21 cellular contexts compared by ENCODE assay signal in the genomic region with DNA sequence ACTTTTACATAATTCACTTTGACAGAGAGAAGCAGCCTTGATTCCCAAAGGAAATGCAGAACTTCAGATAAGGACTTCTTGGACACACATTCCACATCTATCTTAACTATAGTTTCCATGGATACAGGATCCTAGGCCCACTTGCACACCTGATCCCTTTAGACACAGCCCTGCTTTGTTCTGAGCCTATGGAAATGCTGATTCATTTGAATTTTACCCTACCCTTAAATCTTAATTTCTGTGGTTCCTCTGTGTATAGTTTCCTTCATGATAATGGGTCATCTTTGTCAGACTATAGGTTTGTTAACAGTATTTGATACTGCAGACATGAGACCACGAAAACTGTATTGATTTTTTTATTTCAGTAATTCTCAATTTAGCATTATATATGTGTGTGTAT.
DNase-seq lines count a peak whose midpoint lies in the region; ATAC-seq and TF ChIP-seq lines count a peak whose summit lies in the region.
"Had no signal": no experiment of that assay in that cellular context is flagged by ENCODE, and none has a peak within 500 bp of the region (broad histone marks: within the 10 kb centered on the region; RNA-seq: fewer than 3 reads in every experiment).

No MANE protein-coding gene starts in this region.

- CTCF ChIA-PET in activated CD4-positive, alpha-beta memory T cell treated with anti-CD3 and anti-CD28 coated beads for 36 hours (lab: Charles Lee): interaction anchor here (2.0 kb wide), 1 partner anchor 68 kb away, joined by 4 read pairs; no protein-coding TSS in a partner anchor
- CTCF ChIA-PET in activated CD4-positive, alpha-beta memory T cell treated with anti-CD3 and anti-CD28 coated beads, Interleukin-2, amount 10 ng/mL, durations not matched to agents 7 days and 5 days (lab: Charles Lee): interaction anchor here (0.7 kb wide), 1 partner anchor 48 kb away, joined by 3 read pairs; no protein-coding TSS in a partner anchor
- CTCF ChIA-PET in naive thymus-derived CD4-positive, alpha-beta T cell (lab: Charles Lee): no interaction called here

- H3K27ac Mint-ChIP-seq in activated CD4-positive, alpha-beta memory T cell treated with anti-CD3 and anti-CD28 coated beads for 36 hours: peak overlapping the region; percentile 43
- no peak overlapping the region for H3K27ac Mint-ChIP-seq in activated CD4-positive, alpha-beta memory T cell treated with anti-CD3 and anti-CD28 coated beads, Interleukin-2, amount 10 ng/mL, durations not matched to agents 7 days and 5 days
- H3K27ac Mint-ChIP-seq in activated naive CD8-positive, alpha-beta T cell treated with anti-CD3 and anti-CD28 coated beads for 36 hours: peak overlapping the region; percentile 21
- peak overlapping the region in 6 of 9 donors; percentile 4 to 69 (median 26) for H3K27ac Mint-ChIP-seq in naive thymus-derived CD4-positive, alpha-beta T cell

- peaks cover 0 to 4% of the 10 kb centered on the region in 2 donors for H3K4me1 ChIP-seq in naive thymus-derived CD4-positive, alpha-beta T cell (ENCODE audit: control insufficient read depth in 2 of 2, insufficient read depth in 2 of 2, low read length in 2 of 2)
- H3K4me1 ChIP-seq: breast epithelium, prostate gland had no signal

- no peaks in the 10 kb centered on the region for H3K9me3 Mint-ChIP-seq in activated CD4-positive, alpha-beta memory T cell treated with anti-CD3 and anti-CD28 coated beads for 36 hours
- no peaks in the 10 kb centered on the region for H3K9me3 Mint-ChIP-seq in activated CD4-positive, alpha-beta memory T cell treated with anti-CD3 and anti-CD28 coated beads, Interleukin-2, amount 10 ng/mL, durations not matched to agents 7 days and 5 days
- H3K9me3 Mint-ChIP-seq in activated naive CD8-positive, alpha-beta T cell treated with anti-CD3 and anti-CD28 coated beads for 36 hours: no peaks in the 10 kb centered on the region
- H3K9me3 Mint-ChIP-seq in naive thymus-derived CD4-positive, alpha-beta T cell: peaks cover 0 to 3% (median 0%) of the 10 kb centered on the region in 11 donors

- H3K27ac ChIP-seq in naive thymus-derived CD4-positive, alpha-beta T cell (ENCODE audit: low read depth, low read length): no peak overlapping the region
- H3K27ac ChIP-seq: prostate gland, skin epidermis, suprapubic skin had no signal

- WGBS in lower leg skin, 2 donors: 94 to 100% methylated on average over 1 of the region's 1 CpG

- POLR2A ChIA-PET in activated CD4-positive, alpha-beta memory T cell treated with anti-CD3 and anti-CD28 coated beads for 36 hours (lab: Charles Lee): no interaction called here
- POLR2A ChIA-PET in activated CD4-positive, alpha-beta memory T cell treated with anti-CD3 and anti-CD28 coated beads, Interleukin-2, amount 10 ng/mL, durations not matched to agents 7 days and 5 days (lab: Charles Lee): no interaction called here
- POLR2A ChIA-PET in naive thymus-derived CD4-positive, alpha-beta T cell (lab: Charles Lee): no interaction called here

- intact Hi-C loops in activated CD4-positive, alpha-beta memory T cell treated with anti-CD3 and anti-CD28 coated beads for 36 hours (cut with micrococcal nuclease): no loop called here
- intact Hi-C loops in naive thymus-derived CD4-positive, alpha-beta T cell (cut with micrococcal nuclease): loop anchor here (5.0 kb wide), 2 partner anchors 75 to 210 kb away; a partner anchor contains a TSS
- intact Hi-C loops in lower leg skin (cut with DNase I; ENCODE audit: low total_unique reads): no loop called here

- H3K4me1 Mint-ChIP-seq in activated CD4-positive, alpha-beta memory T cell treated with anti-CD3 and anti-CD28 coated beads for 36 hours (ENCODE audit: low read depth): peaks cover 16% of the 10 kb centered on the region
- H3K4me1 Mint-ChIP-seq in activated CD4-positive, alpha-beta memory T cell treated with anti-CD3 and anti-CD28 coated beads, Interleukin-2, amount 10 ng/mL, durations not matched to agents 7 days and 5 days: peaks cover 4% of the 10 kb centered on the region
- peaks cover 28% of the 10 kb centered on the region for H3K4me1 Mint-ChIP-seq in activated naive CD8-positive, alpha-beta T cell treated with anti-CD3 and anti-CD28 coated beads for 36 hours
- peaks cover 4 to 46% (median 26%) of the 10 kb centered on the region in 7 donors for H3K4me1 Mint-ChIP-seq in naive thymus-derived CD4-positive, alpha-beta T cell

- DNase-seq in activated CD4-positive, alpha-beta memory T cell treated with anti-CD3 and anti-CD28 coated beads for 36 hours: no peak
- no peak for DNase-seq in activated CD4-positive, alpha-beta memory T cell treated with anti-CD3 and anti-CD28 coated beads, Interleukin-2, amount 10 ng/mL, durations not matched to agents 7 days and 5 days
- DNase-seq in activated naive CD8-positive, alpha-beta T cell treated with anti-CD3 and anti-CD28 coated beads for 36 hours: no peak
- no peak for DNase-seq in naive thymus-derived CD4-positive, alpha-beta T cell
- DNase-seq in stimulated activated CD4-positive, alpha-beta T cell treated with anti-CD3 and anti-CD28 coated beads, Interleukin-2, amount 100 ng/mL, for 24 hours: no peak
- no peak for DNase-seq in lower leg skin (ENCODE audit: low spot score in 2 of 2)
- no peak for DNase-seq in NCI-H345 treated with DMSO at 0.1 percent for 48 hours (lab: John Stamatoyannopoulos, UW; ENCODE audit: unreplicated experiment)
- DNase-seq: activated CD4-positive, CD25-positive, alpha-beta regulatory T cell treated with anti-CD3 and anti-CD28 coated beads, Interleukin-2, amount 50 U/mL, for 72 hours; C1 segment of cervical spinal cord; cortex of kidney; NCI-H187 treated with DMSO at 0.1 percent for 48 hours; NCI-H510A treated with DMSO at 0.1 percent for 48 hours; RPMI8226; stimulated activated CD4-positive, alpha-beta T cell treated with anti-CD3 and anti-CD28 coated beads, Interleukin-4, amount 100 ng/mL, for 4 hours had no signal

- H3K4me3 Mint-ChIP-seq in activated CD4-positive, alpha-beta memory T cell treated with anti-CD3 and anti-CD28 coated beads for 36 hours: no peak overlapping the region
- H3K4me3 Mint-ChIP-seq in activated CD4-positive, alpha-beta memory T cell treated with anti-CD3 and anti-CD28 coated beads, Interleukin-2, amount 10 ng/mL, durations not matched to agents 7 days and 5 days: no peak overlapping the region
- H3K4me3 Mint-ChIP-seq in activated naive CD8-positive, alpha-beta T cell treated with anti-CD3 and anti-CD28 coated beads for 36 hours: no peak overlapping the region
- H3K4me3 Mint-ChIP-seq in naive thymus-derived CD4-positive, alpha-beta T cell: no peak overlapping the region

- peak; percentile 8 for ATAC-seq in GM18861 (IDR thresholded peaks at IDR 0.05; ENCODE audit: unreplicated experiment)
- ATAC-seq in naive thymus-derived CD4-positive, alpha-beta T cell: no peak
- ATAC-seq: SK-N-SH treated with all-trans-retinoic acid at 6 μM for 48 hours had no signal

- peaks cover 0 to under 1% (median 0%) of the 10 kb centered on the region in 3 experiments for H3K36me3 ChIP-seq in naive thymus-derived CD4-positive, alpha-beta T cell (ENCODE audit: control insufficient read depth in 2 of 3, insufficient read depth in 3 of 3, low read length in 3 of 3)
- H3K36me3 ChIP-seq: breast epithelium, prostate gland, suprapubic skin had no signal

- peaks cover 8% of the 10 kb centered on the region for H3K36me3 Mint-ChIP-seq in activated CD4-positive, alpha-beta memory T cell treated with anti-CD3 and anti-CD28 coated beads for 36 hours
- peaks cover 35% of the 10 kb centered on the region for H3K36me3 Mint-ChIP-seq in activated CD4-positive, alpha-beta memory T cell treated with anti-CD3 and anti-CD28 coated beads, Interleukin-2, amount 10 ng/mL, durations not matched to agents 7 days and 5 days (ENCODE audit: low read depth)
- peaks cover 4% of the 10 kb centered on the region for H3K36me3 Mint-ChIP-seq in activated naive CD8-positive, alpha-beta T cell treated with anti-CD3 and anti-CD28 coated beads for 36 hours
- H3K36me3 Mint-ChIP-seq in naive thymus-derived CD4-positive, alpha-beta T cell: peaks cover 0 to 13% (median 4%) of the 10 kb centered on the region in 5 donors

- H3K4me3 ChIP-seq in naive thymus-derived CD4-positive, alpha-beta T cell (ENCODE audit: low read length): no peak overlapping the region
- H3K4me3 ChIP-seq in lower leg skin (ENCODE audit: low read depth, poor library complexity, severe bottlenecking): no peak overlapping the region
- H3K4me3 ChIP-seq: breast epithelium, lung, prostate gland, skin epidermis, suprapubic skin had no signal

- H3K9me3 ChIP-seq in naive thymus-derived CD4-positive, alpha-beta T cell (ENCODE audit: control insufficient read depth in 2 of 3, low read length in 3 of 3): no peaks in the 10 kb centered on the region
- H3K9me3 ChIP-seq: breast epithelium, prostate gland, suprapubic skin had no signal

- H3K27me3 Mint-ChIP-seq in activated CD4-positive, alpha-beta memory T cell treated with anti-CD3 and anti-CD28 coated beads for 36 hours: no peaks in the 10 kb centered on the region
- no peaks in the 10 kb centered on the region for H3K27me3 Mint-ChIP-seq in activated CD4-positive, alpha-beta memory T cell treated with anti-CD3 and anti-CD28 coated beads, Interleukin-2, amount 10 ng/mL, durations not matched to agents 7 days and 5 days
- no peaks in the 10 kb centered on the region for H3K27me3 Mint-ChIP-seq in activated naive CD8-positive, alpha-beta T cell treated with anti-CD3 and anti-CD28 coated beads for 36 hours
- H3K27me3 Mint-ChIP-seq in naive thymus-derived CD4-positive, alpha-beta T cell: no peaks in the 10 kb centered on the region

- no peak for TF ChIP-seq POLR2A in lower leg skin (IDR thresholded peaks at IDR 0.05)

- TF ChIP-seq CTCF in lower leg skin (IDR thresholded peaks at IDR 0.05): no peak

- H3K27me3 ChIP-seq in naive thymus-derived CD4-positive, alpha-beta T cell (ENCODE audit: control insufficient read depth in 2 of 2, insufficient read depth in 2 of 2, low read length in 2 of 2): no peaks in the 10 kb centered on the region
- H3K27me3 ChIP-seq: breast epithelium, suprapubic skin had no signal

Comparison
In these comparisons a context has a peak if more than half of its experiments do, and no peak if none do; other contexts are left out.
1. intact Hi-C loops: an anchor here in naive thymus-derived CD4-positive, alpha-beta T cell (5.0 kb wide); none called in activated CD4-positive, alpha-beta memory T cell treated with anti-CD3 and anti-CD28 coated beads for 36 hours and lower leg skin.